ENCODE assay signal across 21 cellular contexts in the genomic region with DNA sequence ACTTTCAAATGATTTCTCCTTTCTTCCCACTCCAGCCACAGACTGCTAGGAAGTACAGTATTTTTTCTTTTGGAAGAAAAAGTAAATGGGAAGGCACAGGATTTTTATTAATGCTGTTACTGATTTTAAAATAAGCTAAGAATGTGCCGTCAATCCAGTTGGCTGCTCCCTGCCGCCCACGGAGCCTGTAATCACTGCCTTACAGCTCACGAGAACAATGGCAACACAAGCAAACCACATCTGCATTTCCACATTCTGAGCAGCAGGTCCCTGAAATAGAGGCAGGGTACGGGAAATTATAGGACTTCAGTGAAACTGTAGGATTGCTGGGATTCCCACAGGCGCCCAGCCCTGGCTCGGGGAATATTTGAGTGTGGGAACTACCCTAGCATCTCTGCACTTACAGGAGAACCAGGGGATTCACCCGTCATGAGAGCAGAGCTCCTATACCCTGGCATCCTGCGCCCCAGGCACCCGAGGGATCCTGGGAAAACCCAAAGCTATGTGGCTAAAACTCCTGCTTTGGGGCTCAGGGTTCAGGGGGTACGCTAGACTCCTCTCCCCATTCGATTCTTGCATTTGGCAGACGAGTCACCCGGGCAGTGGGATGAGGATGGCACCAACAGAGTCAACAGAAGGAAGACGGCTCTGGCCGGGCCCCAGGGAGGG.
DNase-seq lines count a peak whose midpoint lies in the region; ATAC-seq and TF ChIP-seq lines count a peak whose summit lies in the region.
"Had no signal": no experiment of that assay in that cellular context is flagged by ENCODE, and none has a peak within 500 bp of the region (broad histone marks: within the 10 kb centered on the region; RNA-seq: fewer than 3 reads in every experiment).

No MANE protein-coding gene starts in this region.

- H3K4me1 Mint-ChIP-seq in stimulated activated effector memory CD8-positive, alpha-beta T cell treated with anti-CD3 and anti-CD28 coated beads, Interleukin-12 subunit alpha, Interleukin-12 subunit beta, amount 100 ng/mL, for 72 hours = no peaks in the 10 kb centered on the region
- H3K4me1 Mint-ChIP-seq: CD8-positive, alpha-beta memory T cell had no signal

- CTCF ChIA-PET in SK-N-SH (lab: Yijun Ruan, JAX) = interaction anchor here (1.0 to 1.1 kb wide), 2 partner anchors 11 to 24 kb away, joined by 3 to 4 read pairs; no protein-coding TSS in a partner anchor

- peaks cover 25% of the 10 kb centered on the region for H3F3A ChIP-seq in SK-N-SH (replicated peaks; ENCODE audit: insufficient read depth)

- H3K4me1 ChIP-seq in SK-N-SH (ENCODE audit: control insufficient read depth in 1 of 2, insufficient read depth in 2 of 2, low read depth in 1 of 2, low read length in 1 of 2) (peaks cover 12 to 25% of the 10 kb centered on the region in 2 experiments; a peak in 3 of 4 replicates), prostate gland (replicated peaks) (no peaks in the 10 kb centered on the region)

- no peak for TF ChIP-seq RAD21 in SK-N-SH (IDR thresholded peaks at IDR 0.05; ENCODE audit: low read length)

- H4K20me1 ChIP-seq in SK-N-SH (ENCODE audit: insufficient read depth) = no peaks in the 10 kb centered on the region

- no peaks in the 10 kb centered on the region for H3K36me3 ChIP-seq in SK-N-SH (replicated peaks in 1 of 2; ENCODE audit: control insufficient read depth in 1 of 2, insufficient read depth in 2 of 2, low read length in 1 of 2)
- H3K36me3 ChIP-seq in prostate gland = no peaks in the 10 kb centered on the region

- peak overlapping the region; percentile 44; the same call in 1 of the 2 replicates for H3K9ac ChIP-seq in SK-N-SH

- TF ChIP-seq EP300 in SK-N-SH (IDR thresholded peaks at IDR 0.05; ENCODE audit: borderline replicate concordance in 1 of 2, low read depth in 1 of 2, low read length in 1 of 2) = no peak

- H3K79me2 ChIP-seq in SK-N-SH (ENCODE audit: insufficient read depth) = no peaks in the 10 kb centered on the region

- no peak for ATAC-seq in SK-N-SH treated with all-trans-retinoic acid at 6 μM for 48 hours
- no peak for ATAC-seq in HG03025 (IDR thresholded peaks at IDR 0.05; ENCODE audit: low FRiP score, unreplicated experiment)
- ATAC-seq in stimulated activated effector memory CD8-positive, alpha-beta T cell treated with anti-CD3 and anti-CD28 coated beads, Interleukin-12 subunit alpha, Interleukin-12 subunit beta, amount 100 ng/mL, for 72 hours = no peak
- ATAC-seq in GM18519 (IDR thresholded peaks at IDR 0.05; ENCODE audit: low FRiP score, unreplicated experiment) = no peak
- ATAC-seq: sciatic nerve had no signal

- H3K4me3 Mint-ChIP-seq in stimulated activated effector memory CD8-positive, alpha-beta T cell treated with anti-CD3 and anti-CD28 coated beads, Interleukin-12 subunit alpha, Interleukin-12 subunit beta, amount 100 ng/mL, for 72 hours = no peak overlapping the region
- H3K4me3 Mint-ChIP-seq: brain; CD8-positive, alpha-beta memory T cell; nephron progenitor cell; T-helper 1 cell treated with Interleukin-12 subunit alpha and Interleukin-12 subunit beta and Interleukin-4 antibody, amounts not matched to agents 30 μg/mL and 1 μg/mL, for 36 hours had no signal

- no peaks in the 10 kb centered on the region for H3K9me3 Mint-ChIP-seq in stimulated activated effector memory CD8-positive, alpha-beta T cell treated with anti-CD3 and anti-CD28 coated beads, Interleukin-12 subunit alpha, Interleukin-12 subunit beta, amount 100 ng/mL, for 72 hours
- H3K9me3 Mint-ChIP-seq: nephron progenitor cell; T-helper 1 cell treated with Interleukin-12 subunit alpha and Interleukin-12 subunit beta and Interleukin-4 antibody, amounts not matched to agents 30 μg/mL and 1 μg/mL, for 36 hours had no signal

- no peaks in the 10 kb centered on the region for H3K9me3 ChIP-seq in SK-N-SH
- no peaks in the 10 kb centered on the region for H3K9me3 ChIP-seq in prostate gland

- WGBS in SK-N-SH (ENCODE audit: low lambda C conversion rate) = 95% methylated on average over 15 of the region's 16 CpGs
- 89% methylated on average over 16 of the region's 16 CpGs for WGBS in prostate gland

- no peaks in the 10 kb centered on the region for H3K36me3 Mint-ChIP-seq in stimulated activated effector memory CD8-positive, alpha-beta T cell treated with anti-CD3 and anti-CD28 coated beads, Interleukin-12 subunit alpha, Interleukin-12 subunit beta, amount 100 ng/mL, for 72 hours
- H3K36me3 Mint-ChIP-seq: brain; CD8-positive, alpha-beta memory T cell had no signal

- H3K27ac ChIP-seq in SK-N-SH (ENCODE audit: low read depth in 2 of 2, low read length in 1 of 2) (peak overlapping the region in 1 of 2 experiments; percentile 99; a peak in 2 of 4 replicates), prostate gland (no peak overlapping the region)
- H3K27ac ChIP-seq: 22Rv1 had no signal

- POLR2A ChIA-PET in SK-N-SH (lab: Yijun Ruan, JAX) = no interaction called here

- TF ChIP-seq POLR2A in prostate gland (IDR thresholded peaks at IDR 0.05) = no peak

- no peak overlapping the region for H3K27ac Mint-ChIP-seq in stimulated activated effector memory CD8-positive, alpha-beta T cell treated with anti-CD3 and anti-CD28 coated beads, Interleukin-12 subunit alpha, Interleukin-12 subunit beta, amount 100 ng/mL, for 72 hours
- H3K27ac Mint-ChIP-seq: CD8-positive, alpha-beta memory T cell; nephron progenitor cell; T-helper 1 cell treated with Interleukin-12 subunit alpha and Interleukin-12 subunit beta and Interleukin-4 antibody, amounts not matched to agents 30 μg/mL and 1 μg/mL, for 36 hours had no signal

- intact Hi-C loops in prostate gland (cut with DNase I) = no loop called here

- no peaks in the 10 kb centered on the region for H3K27me3 ChIP-seq in SK-N-SH (ENCODE audit: insufficient read depth)
- no peaks in the 10 kb centered on the region for H3K27me3 ChIP-seq in prostate gland (replicated peaks; ENCODE audit: insufficient read depth)

- DNase-seq in SK-N-SH = no peak
- peak; percentile 58 to 66 for DNase-seq in cardiac fibroblast (ENCODE audit: low read depth in 2 of 2)
- peak; percentile 51 for DNase-seq in myocyte (ENCODE audit: low read depth)
- DNase-seq in prostate gland (ENCODE audit: low spot score) = no peak
- DNase-seq in stimulated activated effector memory CD8-positive, alpha-beta T cell treated with anti-CD3 and anti-CD28 coated beads, Interleukin-12 subunit alpha, Interleukin-12 subunit beta, amount 100 ng/mL, for 72 hours (ENCODE audit: low spot score in 2 of 2) = no peak
- DNase-seq: activated CD4-positive, alpha-beta T cell treated with anti-CD3 and anti-CD28 coated beads for 1 hour; activated CD8-positive, alpha-beta memory T cell treated with anti-CD3 and anti-CD28 coated beads, Interleukin-2, amount 50 U/mL, for 4 hours; activated naive CD4-positive, alpha-beta T cell treated with Interleukin-2 at 50 U/mL for 16 hours; CD8-positive, alpha-beta memory T cell; effector CD8-positive, alpha-beta T cell; foreskin melanocyte; mammary epithelial cell; nephron progenitor cell; stimulated activated naive CD4-positive, alpha-beta T cell had no signal

- H3K4me3 ChIP-seq in SK-N-SH (ENCODE audit: low read depth in 2 of 2, low read length in 1 of 2) (no peak overlapping the region), cardiac fibroblast (replicated peaks in 1 of 2; ENCODE audit: low read depth in 2 of 2, low read length in 2 of 2) (no peak overlapping the region), prostate gland (no peak overlapping the region)

- H2AFZ ChIP-seq in SK-N-SH (ENCODE audit: low read depth) = no peak overlapping the region

- H3K9me2 ChIP-seq in SK-N-SH = no peaks in the 10 kb centered on the region

- no peak for TF ChIP-seq CTCF in SK-N-SH (IDR thresholded peaks at IDR 0.05)
- TF ChIP-seq CTCF in cardiac fibroblast (IDR thresholded peaks at IDR 0.05; ENCODE audit: low read depth, low read length) = no peak
- no peak for TF ChIP-seq CTCF in prostate gland (IDR thresholded peaks at IDR 0.05)

- H3K4me2 ChIP-seq in SK-N-SH = no peak overlapping the region

TF ChIP-seq in SK-N-SH, 30 proteins besides CTCF, POLR2A, EP300 and RAD21 (continues in another document):
- TF ChIP-seq, protein P1, sequence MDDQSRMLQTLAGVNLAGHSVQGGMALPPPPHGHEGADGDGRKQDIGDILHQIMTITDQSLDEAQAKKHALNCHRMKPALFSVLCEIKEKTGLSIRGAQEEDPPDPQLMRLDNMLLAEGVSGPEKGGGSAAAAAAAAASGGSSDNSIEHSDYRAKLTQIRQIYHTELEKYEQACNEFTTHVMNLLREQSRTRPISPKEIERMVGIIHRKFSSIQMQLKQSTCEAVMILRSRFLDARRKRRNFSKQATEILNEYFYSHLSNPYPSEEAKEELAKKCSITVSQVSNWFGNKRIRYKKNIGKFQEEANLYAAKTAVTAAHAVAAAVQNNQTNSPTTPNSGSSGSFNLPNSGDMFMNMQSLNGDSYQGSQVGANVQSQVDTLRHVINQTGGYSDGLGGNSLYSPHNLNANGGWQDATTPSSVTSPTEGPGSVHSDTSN (IDR thresholded peaks at IDR 0.05) = no peak

TF ChIP-seq in SK-N-SH treated with all-trans-retinoic acid at 6 μM for 48 hours, 23 proteins besides CTCF, POLR2A, EP300 and RAD21 (continues in another document):
- TF ChIP-seq ZNF8 (CRISPR knock-in tag; IDR thresholded peaks at IDR 0.05) (no peak), CSDC2 (CRISPR knock-in tag; IDR thresholded peaks at IDR 0.05) (no peak), ZFP30 (CRISPR knock-in tag; IDR thresholded peaks at IDR 0.05) (no peak)
- TF ChIP-seq, protein P2, sequence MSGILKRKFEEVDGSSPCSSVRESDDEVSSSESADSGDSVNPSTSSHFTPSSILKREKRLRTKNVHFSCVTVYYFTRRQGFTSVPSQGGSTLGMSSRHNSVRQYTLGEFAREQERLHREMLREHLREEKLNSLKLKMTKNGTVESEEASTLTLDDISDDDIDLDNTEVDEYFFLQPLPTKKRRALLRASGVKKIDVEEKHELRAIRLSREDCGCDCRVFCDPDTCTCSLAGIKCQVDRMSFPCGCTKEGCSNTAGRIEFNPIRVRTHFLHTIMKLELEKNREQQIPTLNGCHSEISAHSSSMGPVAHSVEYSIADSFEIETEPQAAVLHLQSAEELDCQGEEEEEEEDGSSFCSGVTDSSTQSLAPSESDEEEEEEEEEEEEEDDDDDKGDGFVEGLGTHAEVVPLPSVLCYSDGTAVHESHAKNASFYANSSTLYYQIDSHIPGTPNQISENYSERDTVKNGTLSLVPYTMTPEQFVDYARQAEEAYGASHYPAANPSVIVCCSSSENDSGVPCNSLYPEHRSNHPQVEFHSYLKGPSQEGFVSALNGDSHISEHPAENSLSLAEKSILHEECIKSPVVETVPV (CRISPR knock-in tag; IDR thresholded peaks at IDR 0.05) = no peak

Comparison
In these comparisons a context has a peak if more than half of its experiments do, and no peak if none do; other contexts are left out.
1. DNase-seq: peak in cardiac fibroblast (2 of 2) and myocyte (single experiment); none in SK-N-SH (single experiment), prostate gland (single experiment) and stimulated activated effector memory CD8-positive, alpha-beta T cell treated with anti-CD3 and anti-CD28 coated beads, Interleukin-12 subunit alpha, Interleukin-12 subunit beta, amount 100 ng/mL, for 72 hours (0 of 2).